Comparison of ENCODE assay signal across 27 cellular contexts in genomic region chr7:84209006-84209405, GRCh38. TPM values are rescaled to one million over a fixed set of nuclear protein-coding genes. Genes with fewer than 3 reads are reported as not detected.
A peak's percentile ranks its signal among the peaks of the same experiment; 100 is the strongest.
DNase-seq lines count a peak whose midpoint lies in the region; ATAC-seq, FAIRE-seq and TF ChIP-seq lines count a peak whose summit lies in the region.
"Had no signal": no experiment of that assay in that cellular context is flagged by ENCODE, and none has a peak within 500 bp of the region (broad histone marks: within the 10 kb centered on the region; RNA-seq: fewer than 3 reads in every experiment).

No MANE protein-coding gene starts in this region.

- no peak overlapping the region for H4K91ac ChIP-seq in IMR-90 (ENCODE audit: insufficient read depth, low read depth, low read length)

- H4K8ac ChIP-seq in IMR-90 (ENCODE audit: low read depth in 2 of 2, low read length in 2 of 2): no peak overlapping the region

- BruUV-seq in IMR-90 (replicated peaks; lab: Mats Ljungman, UMichigan): no TSS peak

- no peak overlapping the region for H3K9ac ChIP-seq in IMR-90 (ENCODE audit: low read depth, low read length)
- H3K9ac ChIP-seq: BLaER1 treated with 17β-estradiol and CSF1 and Interleukin-3, amounts not matched to agents 10 nM and 100 nM; GM23248 had no signal

- H2BK20ac ChIP-seq in IMR-90 (ENCODE audit: low read depth, low read length): no peak overlapping the region

- ATAC-seq in IMR-90 (ENCODE audit: low read depth) (no peak), left lung (peak; percentile 35), HG03469 (IDR thresholded peaks at IDR 0.05; ENCODE audit: unreplicated experiment) (no peak), GM21717 (IDR thresholded peaks at IDR 0.05; ENCODE audit: unreplicated experiment) (no peak)
- ATAC-seq: A549, HCT116 had no signal

- no peak overlapping the region for H3K27ac Mint-ChIP-seq in type B pancreatic cell
- H3K27ac Mint-ChIP-seq: CD14-positive monocyte; CD4-positive, alpha-beta T cell; CD8-positive, alpha-beta memory T cell; H9 had no signal

- no peak overlapping the region for H2BK5ac ChIP-seq in IMR-90 (ENCODE audit: low read depth, low read length, poor library complexity, severe bottlenecking)

- POLR2A ChIA-PET in IMR-90 (lab: Charles Lee; ENCODE audit: unreplicated experiment): no interaction called here

- H3K4me1 Mint-ChIP-seq in type B pancreatic cell (ENCODE audit: unreplicated experiment): peaks cover 8% of the 10 kb centered on the region
- H3K4me1 Mint-ChIP-seq: CD14-positive monocyte; CD8-positive, alpha-beta memory T cell had no signal

- H3K14ac ChIP-seq in IMR-90 (replicated peaks; ENCODE audit: low read depth, low read length): no peak overlapping the region

- no peaks in the 10 kb centered on the region for H3K36me3 Mint-ChIP-seq in type B pancreatic cell
- H3K36me3 Mint-ChIP-seq: CD14-positive monocyte; CD8-positive, alpha-beta memory T cell had no signal

- no peak overlapping the region for H3K4ac ChIP-seq in IMR-90 (ENCODE audit: low read depth, low read length)

- no peaks in the 10 kb centered on the region for H3K79me1 ChIP-seq in IMR-90 (ENCODE audit: low read depth in 1 of 2, low read length in 2 of 2)

- TF ChIP-seq RAD21 in IMR-90 (IDR thresholded peaks at IDR 0.05; ENCODE audit: low read length): no peak

- FAIRE-seq in G401.6 (lab: Jason Lieb, UNC): peak; percentile 15
- FAIRE-seq: D721Med, GM12891, GM18507 had no signal

- H3K4me1 ChIP-seq in IMR-90 (ENCODE audit: control insufficient read depth, insufficient read depth, low read length) (no peaks in the 10 kb centered on the region), left lung (no peaks in the 10 kb centered on the region)
- H3K4me1 ChIP-seq: A549; BE2C; BLaER1 treated with 17β-estradiol and CSF1 and Interleukin-3, amounts not matched to agents 10 nM and 100 nM had no signal

- H3K9me1 ChIP-seq in IMR-90 (ENCODE audit: insufficient read depth, low read length): no peaks in the 10 kb centered on the region

- H3K36me3 ChIP-seq in IMR-90 (ENCODE audit: control insufficient read depth, insufficient read depth, low read length) (no peaks in the 10 kb centered on the region), left lung (no peaks in the 10 kb centered on the region)
- H3K36me3 ChIP-seq: BE2C; BLaER1 treated with 17β-estradiol and CSF1 and Interleukin-3, amounts not matched to agents 10 nM and 100 nM had no signal

- in situ Hi-C loops in IMR-90 (cut with MboI; ENCODE audit: low sequenced_read_pairs): no loop called here

- no peaks in the 10 kb centered on the region for H3K9me3 Mint-ChIP-seq in type B pancreatic cell
- H3K9me3 Mint-ChIP-seq: CD4-positive, alpha-beta T cell; H9 had no signal

- no peak overlapping the region for H3K4me2 ChIP-seq in IMR-90 (ENCODE audit: low read depth, low read length)
- H3K4me2 ChIP-seq: A549; BLaER1 treated with 17β-estradiol and CSF1 and Interleukin-3, amounts not matched to agents 10 nM and 100 nM had no signal

- H3K4me3 ChIP-seq in IMR-90 (ENCODE audit: insufficient read depth, low read depth, low read length) (no peak overlapping the region), fibroblast of villous mesenchyme (ENCODE audit: low read depth, low read length) (no peak overlapping the region), left lung (no peak overlapping the region)
- H3K4me3 ChIP-seq: A549; BLaER1 treated with 17β-estradiol and CSF1 and Interleukin-3, amounts not matched to agents 10 nM and 100 nM; GM23248 had no signal

- no peak overlapping the region for H2BK120ac ChIP-seq in IMR-90 (ENCODE audit: low read depth, low read length)

- no peak for TF ChIP-seq POLR2A in IMR-90 (IDR thresholded peaks at IDR 0.05; ENCODE audit: low read depth, low read length)

- no peak overlapping the region for H4K5ac ChIP-seq in IMR-90 (ENCODE audit: low read depth, low read length)

- intact Hi-C loops in IMR-90 (cut with micrococcal nuclease) (no loop called here), left lung (cut with DNase I) (no loop called here)

- dilution Hi-C loops in IMR-90 (cut with HindIII; ENCODE audit: low sequenced_read_pairs, unreplicated experiment): no loop called here

- DNase-seq in IMR-90: no peak
- peak; percentile 12 for DNase-seq in fibroblast of villous mesenchyme (ENCODE audit: low read depth)
- no peak for DNase-seq in left lung
- no peak for DNase-seq in type B pancreatic cell (ENCODE audit: extremely low spot score, unreplicated experiment)
- no peak for DNase-seq in NK-92 treated with Interleukin-12 subunit alpha and Interleukin-12 subunit beta, amount 100 ng/mL, for 24 hours (lab: John Stamatoyannopoulos, UW)
- DNase-seq: 8988T; ACHN; AML-193; BE2C; CD4-positive, alpha-beta T cell; CD8-positive, alpha-beta memory T cell; DMS 273 treated with DMSO at 0.1 percent for 48 hours; DMS79; EL; GF-D8; GM23248; H9 had no signal

- no peak overlapping the region for H2AFZ ChIP-seq in IMR-90 (replicated peaks; ENCODE audit: low read length, poor library complexity)
- H2AFZ ChIP-seq: GM23248 had no signal

- H3K9me3 ChIP-seq in IMR-90 (ENCODE audit: control insufficient read depth, insufficient read depth, low read length) (no peaks in the 10 kb centered on the region), left lung (no peaks in the 10 kb centered on the region)
- H3K9me3 ChIP-seq: A549; BE2C; BLaER1 treated with 17β-estradiol and CSF1 and Interleukin-3, amounts not matched to agents 10 nM and 100 nM had no signal

- H3K23ac ChIP-seq in IMR-90 (ENCODE audit: low read depth, low read length): no peak overlapping the region

- H3K27me3 ChIP-seq in IMR-90 (ENCODE audit: control insufficient read depth, insufficient read depth, low read length) (no peaks in the 10 kb centered on the region), left lung (no peaks in the 10 kb centered on the region)
- H3K27me3 ChIP-seq: BE2C; BLaER1 treated with 17β-estradiol and CSF1 and Interleukin-3, amounts not matched to agents 10 nM and 100 nM had no signal

- no peaks in the 10 kb centered on the region for H4K20me1 ChIP-seq in IMR-90 (ENCODE audit: insufficient read depth, low read length)
- H4K20me1 ChIP-seq: BLaER1 treated with 17β-estradiol and CSF1 and Interleukin-3, amounts not matched to agents 10 nM and 100 nM had no signal

- no peaks in the 10 kb centered on the region for H3K27me3 Mint-ChIP-seq in type B pancreatic cell
- H3K27me3 Mint-ChIP-seq: CD4-positive, alpha-beta T cell had no signal

- no peak overlapping the region for H2AK5ac ChIP-seq in IMR-90 (ENCODE audit: low read depth, low read length)

- no peak overlapping the region for H2BK15ac ChIP-seq in IMR-90 (ENCODE audit: low read depth, low read length)

- H3K27ac ChIP-seq in IMR-90 (ENCODE audit: insufficient read depth, low read length) (no peak overlapping the region), left lung (no peak overlapping the region)
- H3K27ac ChIP-seq: A549; BLaER1 treated with 17β-estradiol and CSF1 and Interleukin-3, amounts not matched to agents 10 nM and 100 nM; GM23248 had no signal

- CTCF ChIA-PET in IMR-90 (lab: Yijun Ruan, JAX): no interaction called here

- no peak overlapping the region for H3K56ac ChIP-seq in IMR-90 (ENCODE audit: extremely low read depth, insufficient read depth, low read length)

- no peak overlapping the region for H2AK9ac ChIP-seq in IMR-90 (replicated peaks; ENCODE audit: low read depth, low read length, poor library complexity)

- no peak overlapping the region for H3K4me3 Mint-ChIP-seq in type B pancreatic cell
- H3K4me3 Mint-ChIP-seq: CD14-positive monocyte; CD4-positive, alpha-beta T cell; CD8-positive, alpha-beta memory T cell; H9 had no signal

- TF ChIP-seq CTCF in IMR-90 (conservative IDR thresholded peaks at IDR 0.05; ENCODE audit: low read depth, low read length) (no peak), fibroblast of villous mesenchyme (IDR thresholded peaks at IDR 0.05; ENCODE audit: insufficient read depth, low read depth, low read length) (no peak), left lung (IDR thresholded peaks at IDR 0.05) (no peak), type B pancreatic cell (conservative IDR thresholded peaks at IDR 0.05) (no peak)

- peak overlapping the region; percentile 23; the same call in 1 of the 2 replicates for H3K18ac ChIP-seq in IMR-90 (ENCODE audit: low read depth, low read length)

- whole genome bisulfite sequencing in IMR-90 (ENCODE audit: extremely low coverage in 2 of 2, insufficient read length in 1 of 2), 2 experiments: no CpG with 5 or more reads among the region's 1 CpG

TF ChIP-seq in IMR-90, 13 proteins besides CTCF, POLR2A, EP300 and RAD21 (continues in another document):
- no peak for TF ChIP-seq CHD1 (IDR thresholded peaks at IDR 0.05; ENCODE audit: low read depth, low read length)
- TF ChIP-seq FOS (IDR thresholded peaks at IDR 0.05; ENCODE audit: low read depth, low read length): no peak
- no peak for TF ChIP-seq MXI1 (IDR thresholded peaks at IDR 0.05; ENCODE audit: borderline replicate concordance, low read depth, low read length)
- no peak for TF ChIP-seq NFE2L2 (IDR thresholded peaks at IDR 0.05; ENCODE audit: low read depth, low read length)
- TF ChIP-seq CEBPB (IDR thresholded peaks at IDR 0.05; ENCODE audit: low read depth, low read length): no peak
- TF ChIP-seq SMC3 (IDR thresholded peaks at IDR 0.05; ENCODE audit: low read depth, low read length): no peak
- TF ChIP-seq MAFK (IDR thresholded peaks at IDR 0.05; ENCODE audit: low read depth, low read length): no peak
- TF ChIP-seq RCOR1 (IDR thresholded peaks at IDR 0.05; ENCODE audit: insufficient replicate concordance, low read length): no peak
- TF ChIP-seq MAZ (IDR thresholded peaks at IDR 0.05; ENCODE audit: borderline replicate concordance, low read depth, low read length): no peak
- no peak for TF ChIP-seq RFX5 (IDR thresholded peaks at IDR 0.05; ENCODE audit: low read depth, low read length)
- TF ChIP-seq, protein P1, sequence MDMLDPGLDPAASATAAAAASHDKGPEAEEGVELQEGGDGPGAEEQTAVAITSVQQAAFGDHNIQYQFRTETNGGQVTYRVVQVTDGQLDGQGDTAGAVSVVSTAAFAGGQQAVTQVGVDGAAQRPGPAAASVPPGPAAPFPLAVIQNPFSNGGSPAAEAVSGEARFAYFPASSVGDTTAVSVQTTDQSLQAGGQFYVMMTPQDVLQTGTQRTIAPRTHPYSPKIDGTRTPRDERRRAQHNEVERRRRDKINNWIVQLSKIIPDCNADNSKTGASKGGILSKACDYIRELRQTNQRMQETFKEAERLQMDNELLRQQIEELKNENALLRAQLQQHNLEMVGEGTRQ (IDR thresholded peaks at IDR 0.05; ENCODE audit: low read depth, low read length): no peak
- TF ChIP-seq BHLHE40 (IDR thresholded peaks at IDR 0.05; ENCODE audit: low read depth, low read length): no peak

RNA-seq across cellular contexts. Expression of gene SEMA3A, which starts 14.4 kb away (rescaled TPM):
- total RNA-seq in IMR-90 (2012; rRNA removed): 187 and 213 TPM in 2 replicates
- polyA plus RNA-seq in IMR-90 (2012; rRNA removed): 27.0 and 31.2 TPM in 2 replicates
- polyA plus RNA-seq in IMR-90 (2012; cell fraction: cytosol; rRNA removed): 4.9 and 6.8 TPM in 2 replicates
- polyA plus RNA-seq in IMR-90 (2012; cell fraction: nucleus; rRNA removed; ENCODE audit: low replicate concordance): 2.4 and 22.8 TPM in 2 replicates
- total RNA-seq in fibroblast of villous mesenchyme: 37.4 and 47.1 TPM in 2 replicates
- total RNA-seq in left lung: 10 to 100 TPM in 1 of 2 donors, 1 to 10 TPM in 1; 6.1 to 12.3 TPM
- total RNA-seq in type B pancreatic cell (ENCODE audit: low replicate concordance): 28.2 and 77.1 TPM in 2 replicates
- total RNA-seq: CD8-positive, alpha-beta memory T cell had no signal
- polyA plus RNA-seq: CD14-positive monocyte; CD8-positive, alpha-beta memory T cell had no signal
